In the genomic region with DNA sequence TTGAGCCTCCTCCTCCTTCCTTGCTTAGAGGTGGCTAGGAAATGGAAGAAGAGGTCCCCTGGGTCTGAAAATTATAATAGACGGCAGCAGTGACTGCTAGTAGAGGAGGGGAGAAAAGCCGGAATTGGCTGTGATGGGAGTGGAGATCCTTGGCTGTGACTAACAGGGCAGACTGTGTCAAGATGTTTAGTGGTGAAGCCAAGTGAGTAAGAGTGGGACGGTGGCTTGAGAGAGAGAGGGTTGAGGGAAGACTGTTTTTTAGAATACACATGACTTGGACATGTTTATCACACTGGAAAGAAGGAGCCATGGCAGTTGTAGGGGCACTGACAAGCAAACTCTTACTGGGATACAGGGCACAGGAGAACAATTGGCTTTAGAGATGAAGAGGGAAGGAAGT, we compare ENCODE assay signal across 15 cellular contexts.
A peak's percentile ranks its signal among the peaks of the same experiment; 100 is the strongest.
DNase-seq lines count a peak whose midpoint lies in the region; ATAC-seq and TF ChIP-seq lines count a peak whose summit lies in the region.
"Had no signal": no experiment of that assay in that cellular context is flagged by ENCODE, and none has a peak within 500 bp of the region (broad histone marks: within the 10 kb centered on the region; RNA-seq: fewer than 3 reads in every experiment).

No MANE protein-coding gene starts in this region.

- H2BK15ac ChIP-seq in IMR-90 (ENCODE audit: low read depth, low read length): no peak overlapping the region

- no peak overlapping the region for H4K91ac ChIP-seq in IMR-90 (ENCODE audit: insufficient read depth, low read depth, low read length)

- peaks cover 18% of the 10 kb centered on the region for H3K4me1 Mint-ChIP-seq in chondrocyte (ENCODE audit: low read depth)
- peaks cover 1% of the 10 kb centered on the region for H3K4me1 Mint-ChIP-seq in activated CD4-positive, alpha-beta memory T cell treated with anti-CD3 and anti-CD28 coated beads for 36 hours (ENCODE audit: low read depth)

- ATAC-seq in IMR-90 (ENCODE audit: low read depth) (peak; percentile 33; the same call in 1 of the 2 replicates), left lung (peak; percentile 34), HG03520 (IDR thresholded peaks at IDR 0.05; ENCODE audit: unreplicated experiment) (no peak)
- ATAC-seq: activated CD8-positive, alpha-beta T cell treated with anti-CD3 and anti-CD28 coated beads for 36 hours had no signal

- H3K4ac ChIP-seq in IMR-90 (ENCODE audit: low read depth, low read length): no peak overlapping the region

- no peaks in the 10 kb centered on the region for H3K27me3 Mint-ChIP-seq in chondrocyte (ENCODE audit: low read depth)
- H3K27me3 Mint-ChIP-seq in activated CD4-positive, alpha-beta memory T cell treated with anti-CD3 and anti-CD28 coated beads for 36 hours: no peaks in the 10 kb centered on the region
- H3K27me3 Mint-ChIP-seq: activated CD8-positive, alpha-beta T cell treated with anti-CD3 and anti-CD28 coated beads for 36 hours; activated naive CD4-positive, alpha-beta T cell treated with anti-CD3 and anti-CD28 coated beads, Interleukin-2, amount 10 ng/mL, durations not matched to agents 7 days and 5 days had no signal

- H2BK20ac ChIP-seq in IMR-90 (ENCODE audit: low read depth, low read length): no peak overlapping the region

- H2AK9ac ChIP-seq in IMR-90 (replicated peaks; ENCODE audit: low read depth, low read length, poor library complexity): no peak overlapping the region

- H3K4me2 ChIP-seq in IMR-90 (ENCODE audit: low read depth, low read length): no peak overlapping the region

- H3K56ac ChIP-seq in IMR-90 (ENCODE audit: extremely low read depth, insufficient read depth, low read length): no peak overlapping the region

- no peaks in the 10 kb centered on the region for H3K79me1 ChIP-seq in IMR-90 (ENCODE audit: low read depth in 1 of 2, low read length in 2 of 2)

- peaks cover 12% of the 10 kb centered on the region for H3K9me3 Mint-ChIP-seq in chondrocyte (ENCODE audit: low read depth)
- no peaks in the 10 kb centered on the region for H3K9me3 Mint-ChIP-seq in activated CD4-positive, alpha-beta memory T cell treated with anti-CD3 and anti-CD28 coated beads for 36 hours

- H3K27me3 ChIP-seq in IMR-90 (ENCODE audit: control insufficient read depth, insufficient read depth, low read length) (peaks cover 60% of the 10 kb centered on the region), left lung (no peaks in the 10 kb centered on the region)

- no peak overlapping the region for H4K8ac ChIP-seq in IMR-90 (ENCODE audit: low read depth in 2 of 2, low read length in 2 of 2)

- H3K36me3 Mint-ChIP-seq in chondrocyte (ENCODE audit: low read depth): peaks cover 11% of the 10 kb centered on the region
- H3K36me3 Mint-ChIP-seq in activated CD4-positive, alpha-beta memory T cell treated with anti-CD3 and anti-CD28 coated beads for 36 hours: no peaks in the 10 kb centered on the region
- H3K36me3 Mint-ChIP-seq: activated naive CD4-positive, alpha-beta T cell treated with anti-CD3 and anti-CD28 coated beads, Interleukin-2, amount 10 ng/mL, durations not matched to agents 7 days and 5 days had no signal

- H2BK120ac ChIP-seq in IMR-90 (ENCODE audit: low read depth, low read length): no peak overlapping the region

- dilution Hi-C loops in IMR-90 (cut with HindIII; ENCODE audit: low sequenced_read_pairs, unreplicated experiment): no loop called here

- no peak overlapping the region for H4K5ac ChIP-seq in IMR-90 (ENCODE audit: low read depth, low read length)

- H3K23ac ChIP-seq in IMR-90 (ENCODE audit: low read depth, low read length): no peak overlapping the region

- H3K36me3 ChIP-seq in IMR-90 (ENCODE audit: control insufficient read depth, insufficient read depth, low read length) (no peaks in the 10 kb centered on the region), left lung (no peaks in the 10 kb centered on the region)

- H3K14ac ChIP-seq in IMR-90 (replicated peaks; ENCODE audit: low read depth, low read length): no peak overlapping the region

- no peak overlapping the region for H3K9ac ChIP-seq in IMR-90 (ENCODE audit: low read depth, low read length)

- H3K9me3 ChIP-seq in IMR-90 (ENCODE audit: control insufficient read depth, insufficient read depth, low read length): peaks cover 14% of the 10 kb centered on the region
- H3K9me3 ChIP-seq in left lung: peaks cover 0 to 10% of the 10 kb centered on the region in 2 donors

- no peak overlapping the region for H3K27ac ChIP-seq in IMR-90 (ENCODE audit: insufficient read depth, low read length)
- H3K27ac ChIP-seq in left lung: no peak overlapping the region
- H3K27ac ChIP-seq: C4-2B had no signal

- no peak for TF ChIP-seq RAD21 in IMR-90 (IDR thresholded peaks at IDR 0.05; ENCODE audit: low read length)

- POLR2A ChIA-PET in IMR-90 (lab: Charles Lee; ENCODE audit: unreplicated experiment): interaction anchor here (0.6 kb wide), 1 partner anchor 155 kb away, joined by 7 read pairs; no protein-coding TSS in a partner anchor
- POLR2A ChIA-PET in activated CD4-positive, alpha-beta memory T cell treated with anti-CD3 and anti-CD28 coated beads for 36 hours (lab: Charles Lee): interaction anchor here (0.7 kb wide), 1 partner anchor 525 kb away, joined by 3 read pairs; no protein-coding TSS in a partner anchor

- intact Hi-C loops in IMR-90 (cut with micrococcal nuclease): no loop called here
- intact Hi-C loops in left lung (cut with DNase I): no loop called here
- intact Hi-C loops in activated CD4-positive, alpha-beta memory T cell treated with anti-CD3 and anti-CD28 coated beads for 36 hours (cut with micrococcal nuclease): no loop called here

- no peak overlapping the region for H2AFZ ChIP-seq in IMR-90 (replicated peaks; ENCODE audit: low read length, poor library complexity)

- TF ChIP-seq CTCF in AG09319 (IDR thresholded peaks at IDR 0.05; ENCODE audit: low read depth, low read length) (no peak), IMR-90 (conservative IDR thresholded peaks at IDR 0.05; ENCODE audit: low read depth, low read length) (no peak), chondrocyte (IDR thresholded peaks at IDR 0.05) (no peak), left lung (IDR thresholded peaks at IDR 0.05) (no peak)

- H3K18ac ChIP-seq in IMR-90 (ENCODE audit: low read depth, low read length): no peak overlapping the region

- peaks cover 9% of the 10 kb centered on the region; the same call in 1 of the 2 replicates for H4K20me1 ChIP-seq in IMR-90 (ENCODE audit: insufficient read depth, low read length)

- H3K27ac Mint-ChIP-seq in chondrocyte (ENCODE audit: unreplicated experiment): peak overlapping the region; percentile 23
- H3K27ac Mint-ChIP-seq in activated CD4-positive, alpha-beta memory T cell treated with anti-CD3 and anti-CD28 coated beads for 36 hours: no peak overlapping the region
- H3K27ac Mint-ChIP-seq: activated CD8-positive, alpha-beta T cell treated with anti-CD3 and anti-CD28 coated beads for 36 hours; activated naive CD4-positive, alpha-beta T cell treated with anti-CD3 and anti-CD28 coated beads, Interleukin-2, amount 10 ng/mL, durations not matched to agents 7 days and 5 days; T-helper 2 cell treated with Interferon-gamma antibody and Interleukin-4, amounts not matched to agents 5 μg/mL and 100 μg/mL, for 36 hours had no signal

- no peak overlapping the region for H2BK5ac ChIP-seq in IMR-90 (ENCODE audit: low read depth, low read length, poor library complexity, severe bottlenecking)

- in situ Hi-C loops in IMR-90 (cut with MboI; ENCODE audit: low sequenced_read_pairs): no loop called here

- BruUV-seq in IMR-90 (replicated peaks; lab: Mats Ljungman, UMichigan): no TSS peak

- H3K4me3 Mint-ChIP-seq in chondrocyte (ENCODE audit: unreplicated experiment): no peak overlapping the region
- no peak overlapping the region for H3K4me3 Mint-ChIP-seq in activated CD4-positive, alpha-beta memory T cell treated with anti-CD3 and anti-CD28 coated beads for 36 hours
- H3K4me3 Mint-ChIP-seq: activated CD8-positive, alpha-beta T cell treated with anti-CD3 and anti-CD28 coated beads for 36 hours; activated naive CD4-positive, alpha-beta T cell treated with anti-CD3 and anti-CD28 coated beads, Interleukin-2, amount 10 ng/mL, durations not matched to agents 7 days and 5 days; T-helper 2 cell treated with Interferon-gamma antibody and Interleukin-4, amounts not matched to agents 5 μg/mL and 100 μg/mL, for 36 hours had no signal

- H2AK5ac ChIP-seq in IMR-90 (ENCODE audit: low read depth, low read length): no peak overlapping the region

- peaks cover 5% of the 10 kb centered on the region for H3K4me1 ChIP-seq in IMR-90 (ENCODE audit: control insufficient read depth, insufficient read depth, low read length)
- H3K4me1 ChIP-seq in left lung: no peaks in the 10 kb centered on the region

- DNase-seq in AG09319 (ENCODE audit: extremely low read depth, low read depth): peak; percentile 4
- peak; percentile 64 for DNase-seq in IMR-90
- DNase-seq in chondrocyte (ENCODE audit: low spot score): no peak
- DNase-seq in left lung: no peak
- no peak for DNase-seq in NCI-H82 (lab: John Stamatoyannopoulos, UW)
- no peak for DNase-seq in activated CD4-positive, alpha-beta memory T cell treated with anti-CD3 and anti-CD28 coated beads for 36 hours
- no peak for DNase-seq in NCI-H187 (lab: John Stamatoyannopoulos, UW)
- DNase-seq: activated CD8-positive, alpha-beta T cell treated with anti-CD3 and anti-CD28 coated beads for 36 hours; activated naive CD4-positive, alpha-beta T cell treated with anti-CD3 and anti-CD28 coated beads, Interleukin-2, amount 10 ng/mL, durations not matched to agents 7 days and 5 days; cortex of kidney; nucleus accumbens; RPMI8226 had no signal

- H3K9me1 ChIP-seq in IMR-90 (ENCODE audit: insufficient read depth, low read length): peaks cover 2% of the 10 kb centered on the region; the same call in 1 of the 2 replicates

- CTCF ChIA-PET in IMR-90 (lab: Yijun Ruan, JAX): interaction anchor here (0.5 to 0.6 kb wide), 3 partner anchors 27 to 95 kb away, joined by 3 to 7 read pairs (median 4); no protein-coding TSS in a partner anchor
- CTCF ChIA-PET in activated CD4-positive, alpha-beta memory T cell treated with anti-CD3 and anti-CD28 coated beads for 36 hours (lab: Charles Lee): no interaction called here

- WGBS in IMR-90 (ENCODE audit: extremely low coverage in 2 of 2, insufficient read length in 1 of 2), 2 experiments: 27% methylated on average over 3 of the region's 3 CpGs; no CpG with 5 or more reads in 1 of the 2 experiments

- no peak overlapping the region for H3K4me3 ChIP-seq in IMR-90 (ENCODE audit: insufficient read depth, low read depth, low read length)
- no peak overlapping the region for H3K4me3 ChIP-seq in left lung

- TF ChIP-seq POLR2A in IMR-90 (IDR thresholded peaks at IDR 0.05; ENCODE audit: low read depth, low read length): no peak

TF ChIP-seq in IMR-90, 13 proteins besides CTCF, POLR2A, EP300 and RAD21 (continues in another document):
- TF ChIP-seq RCOR1 (IDR thresholded peaks at IDR 0.05; ENCODE audit: insufficient replicate concordance, low read length) (no peak), MXI1 (IDR thresholded peaks at IDR 0.05; ENCODE audit: borderline replicate concordance, low read depth, low read length) (no peak), NFE2L2 (IDR thresholded peaks at IDR 0.05; ENCODE audit: low read depth, low read length) (no peak), CHD1 (IDR thresholded peaks at IDR 0.05; ENCODE audit: low read depth, low read length) (no peak), MAZ (IDR thresholded peaks at IDR 0.05; ENCODE audit: borderline replicate concordance, low read depth, low read length) (no peak), SMC3 (IDR thresholded peaks at IDR 0.05; ENCODE audit: low read depth, low read length) (no peak)

Comparison
In these comparisons a context has a peak if more than half of its experiments do, and no peak if none do; other contexts are left out.
1. DNase-seq: peak in AG09319 (single experiment) and IMR-90 (single experiment); none in chondrocyte (single experiment), left lung (0 of 2), NCI-H82 (single experiment), activated CD4-positive, alpha-beta memory T cell treated with anti-CD3 and anti-CD28 coated beads for 36 hours (single experiment) and NCI-H187 (0 of 2).